Comparison of ENCODE assay signal across 1 cellular context in the genomic region with DNA sequence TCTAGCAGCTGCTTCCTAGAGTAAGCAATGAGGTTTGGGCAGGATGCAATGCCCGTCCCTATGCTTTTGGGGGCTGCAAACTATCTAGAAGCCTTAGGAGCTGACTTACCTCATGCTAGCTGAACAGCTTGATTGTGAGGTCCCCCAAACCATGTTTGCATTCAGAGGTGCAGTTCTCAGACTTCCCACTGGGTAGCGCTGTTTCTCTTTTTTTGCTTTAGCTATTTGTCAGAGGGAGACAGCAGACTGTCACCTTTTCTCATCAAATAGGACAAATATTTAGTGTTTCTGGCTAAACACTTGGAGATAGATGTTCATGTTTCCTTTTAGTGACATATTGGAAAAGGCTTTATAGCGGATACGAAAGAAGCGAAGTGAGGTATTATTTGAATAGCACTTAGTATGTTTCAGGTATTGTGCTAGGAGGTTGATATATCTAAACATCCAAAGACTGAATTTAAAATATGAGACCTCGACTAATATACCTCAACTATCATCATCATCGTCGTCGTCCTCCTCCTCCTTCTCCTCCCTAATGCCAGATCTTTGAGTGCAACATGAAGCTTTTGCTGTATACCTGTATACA.
TF ChIP-seq lines count a peak whose summit lies in the region.

No MANE protein-coding gene starts in this region.

TF ChIP-seq in GM23338, 12 proteins besides CTCF, POLR2A, EP300 and RAD21 (continued from another document):
- TF ChIP-seq, protein P1, sequence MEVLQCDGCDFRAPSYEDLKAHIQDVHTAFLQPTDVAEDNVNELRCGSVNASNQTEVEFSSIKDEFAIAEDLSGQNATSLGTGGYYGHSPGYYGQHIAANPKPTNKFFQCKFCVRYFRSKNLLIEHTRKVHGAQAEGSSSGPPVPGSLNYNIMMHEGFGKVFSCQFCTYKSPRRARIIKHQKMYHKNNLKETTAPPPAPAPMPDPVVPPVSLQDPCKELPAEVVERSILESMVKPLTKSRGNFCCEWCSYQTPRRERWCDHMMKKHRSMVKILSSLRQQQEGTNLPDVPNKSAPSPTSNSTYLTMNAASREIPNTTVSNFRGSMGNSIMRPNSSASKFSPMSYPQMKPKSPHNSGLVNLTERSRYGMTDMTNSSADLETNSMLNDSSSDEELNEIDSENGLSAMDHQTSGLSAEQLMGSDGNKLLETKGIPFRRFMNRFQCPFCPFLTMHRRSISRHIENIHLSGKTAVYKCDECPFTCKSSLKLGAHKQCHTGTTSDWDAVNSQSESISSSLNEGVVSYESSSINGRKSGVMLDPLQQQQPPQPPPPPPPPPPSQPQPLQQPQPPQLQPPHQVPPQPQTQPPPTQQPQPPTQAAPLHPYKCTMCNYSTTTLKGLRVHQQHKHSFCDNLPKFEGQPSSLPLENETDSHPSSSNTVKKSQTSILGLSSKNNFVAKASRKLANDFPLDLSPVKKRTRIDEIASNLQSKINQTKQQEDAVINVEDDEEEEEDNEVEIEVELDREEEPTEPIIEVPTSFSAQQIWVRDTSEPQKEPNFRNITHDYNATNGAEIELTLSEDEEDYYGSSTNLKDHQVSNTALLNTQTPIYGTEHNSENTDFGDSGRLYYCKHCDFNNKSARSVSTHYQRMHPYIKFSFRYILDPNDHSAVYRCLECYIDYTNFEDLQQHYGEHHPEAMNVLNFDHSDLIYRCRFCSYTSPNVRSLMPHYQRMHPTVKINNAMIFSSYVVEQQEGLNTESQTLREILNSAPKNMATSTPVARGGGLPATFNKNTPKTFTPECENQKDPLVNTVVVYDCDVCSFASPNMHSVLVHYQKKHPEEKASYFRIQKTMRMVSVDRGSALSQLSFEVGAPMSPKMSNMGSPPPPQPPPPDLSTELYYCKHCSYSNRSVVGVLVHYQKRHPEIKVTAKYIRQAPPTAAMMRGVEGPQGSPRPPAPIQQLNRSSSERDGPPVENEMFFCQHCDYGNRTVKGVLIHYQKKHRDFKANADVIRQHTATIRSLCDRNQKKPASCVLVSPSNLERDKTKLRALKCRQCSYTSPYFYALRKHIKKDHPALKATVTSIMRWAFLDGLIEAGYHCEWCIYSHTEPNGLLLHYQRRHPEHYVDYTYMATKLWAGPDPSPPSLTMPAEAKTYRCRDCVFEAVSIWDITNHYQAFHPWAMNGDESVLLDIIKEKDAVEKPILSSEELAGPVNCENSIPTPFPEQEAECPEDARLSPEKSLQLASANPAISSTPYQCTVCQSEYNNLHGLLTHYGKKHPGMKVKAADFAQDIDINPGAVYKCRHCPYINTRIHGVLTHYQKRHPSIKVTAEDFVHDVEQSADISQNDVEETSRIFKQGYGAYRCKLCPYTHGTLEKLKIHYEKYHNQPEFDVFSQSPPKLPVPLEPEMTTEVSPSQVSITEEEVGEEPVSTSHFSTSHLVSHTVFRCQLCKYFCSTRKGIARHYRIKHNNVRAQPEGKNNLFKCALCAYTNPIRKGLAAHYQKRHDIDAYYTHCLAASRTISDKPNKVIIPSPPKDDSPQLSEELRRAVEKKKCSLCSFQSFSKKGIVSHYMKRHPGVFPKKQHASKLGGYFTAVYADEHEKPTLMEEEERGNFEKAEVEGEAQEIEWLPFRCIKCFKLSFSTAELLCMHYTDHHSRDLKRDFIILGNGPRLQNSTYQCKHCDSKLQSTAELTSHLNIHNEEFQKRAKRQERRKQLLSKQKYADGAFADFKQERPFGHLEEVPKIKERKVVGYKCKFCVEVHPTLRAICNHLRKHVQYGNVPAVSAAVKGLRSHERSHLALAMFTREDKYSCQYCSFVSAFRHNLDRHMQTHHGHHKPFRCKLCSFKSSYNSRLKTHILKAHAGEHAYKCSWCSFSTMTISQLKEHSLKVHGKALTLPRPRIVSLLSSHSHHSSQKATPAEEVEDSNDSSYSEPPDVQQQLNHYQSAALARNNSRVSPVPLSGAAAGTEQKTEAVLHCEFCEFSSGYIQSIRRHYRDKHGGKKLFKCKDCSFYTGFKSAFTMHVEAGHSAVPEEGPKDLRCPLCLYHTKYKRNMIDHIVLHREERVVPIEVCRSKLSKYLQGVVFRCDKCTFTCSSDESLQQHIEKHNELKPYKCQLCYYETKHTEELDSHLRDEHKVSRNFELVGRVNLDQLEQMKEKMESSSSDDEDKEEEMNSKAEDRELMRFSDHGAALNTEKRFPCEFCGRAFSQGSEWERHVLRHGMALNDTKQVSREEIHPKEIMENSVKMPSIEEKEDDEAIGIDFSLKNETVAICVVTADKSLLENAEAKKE (CRISPR knock-in tag; IDR thresholded peaks at IDR 0.05): no peak
- TF ChIP-seq ZNF114 (CRISPR knock-in tag; IDR thresholded peaks at IDR 0.05) (no peak), CREB1 (CRISPR knock-in tag; IDR thresholded peaks at IDR 0.05; ENCODE audit: low read depth) (no peak), JUNB (IDR thresholded peaks at IDR 0.05; ENCODE audit: unreplicated experiment) (no peak), EZH2phosphoT487 (IDR thresholded peaks at IDR 0.05; ENCODE audit: unreplicated experiment) (no peak), STAT1 (IDR thresholded peaks at IDR 0.05; ENCODE audit: unreplicated experiment) (no peak), EZH2 (IDR thresholded peaks at IDR 0.05; ENCODE audit: low read depth, unreplicated experiment) (no peak), NANOG (IDR thresholded peaks at IDR 0.05; ENCODE audit: borderline replicate concordance) (no peak)
